In genomic region chrX:47752685-47753084, GRCh38 we compare ENCODE assay signal across 1 cellular context.
TF ChIP-seq lines count a peak whose summit lies in the region.

No MANE protein-coding gene starts in this region.

TF ChIP-seq in K562, 482 proteins besides CTCF, POLR2A, EP300 and RAD21 (continued from another document):
- TF ChIP-seq MEIS2 (IDR thresholded peaks at IDR 0.05; ENCODE audit: partially characterized antibody) (peak; percentile 25), TCF3 (CRISPR knock-in tag; IDR thresholded peaks at IDR 0.05) (peak; percentile 44), ARID1B (IDR thresholded peaks at IDR 0.05) (peak; percentile 59), SMARCE1 (IDR thresholded peaks at IDR 0.05) (0 out of 2 replicates have a peak, but pooled peaks have one; percentile 17), PURB (CRISPR knock-in tag; IDR thresholded peaks at IDR 0.05; ENCODE audit: low read depth) (no peak), PBX2 (CRISPR knock-in tag; IDR thresholded peaks at IDR 0.05; ENCODE audit: low read depth) (no peak), PBX2 (tag; conservative IDR thresholded peaks at IDR 0.05; ENCODE audit: low read depth) (0 out of 2 replicates have a peak, but pooled peaks have one; percentile 29), TEAD1 (CRISPR knock-in tag; IDR thresholded peaks at IDR 0.05) (no peak), ELK1 (CRISPR knock-in tag; IDR thresholded peaks at IDR 0.05) (no peak), TEAD4 (IDR thresholded peaks at IDR 0.05; ENCODE audit: low read length) (peak; percentile 65; the same call in 1 of the 2 replicates), TEAD4 (CRISPR knock-in tag; IDR thresholded peaks at IDR 0.05; ENCODE audit: borderline replicate concordance) (no peak), CBFA2T3 (IDR thresholded peaks at IDR 0.05) (peak; percentile 70), BHLHE40 (IDR thresholded peaks at IDR 0.05; ENCODE audit: low read length) (peak; percentile 66; the same call in 1 of the 2 replicates), NCOR1 (IDR thresholded peaks at IDR 0.05) (peak; percentile 36; the same call in 1 of the 2 replicates), TAL1 (IDR thresholded peaks at IDR 0.05) (peak; percentile 55), CBFA2T2 (conservative IDR thresholded peaks at IDR 0.05) (peak; percentile 50), CXXC5 (CRISPR knock-in tag; IDR thresholded peaks at IDR 0.05) (peak; percentile 44; the same call in 1 of the 2 replicates)
- TF ChIP-seq, protein P1, sequence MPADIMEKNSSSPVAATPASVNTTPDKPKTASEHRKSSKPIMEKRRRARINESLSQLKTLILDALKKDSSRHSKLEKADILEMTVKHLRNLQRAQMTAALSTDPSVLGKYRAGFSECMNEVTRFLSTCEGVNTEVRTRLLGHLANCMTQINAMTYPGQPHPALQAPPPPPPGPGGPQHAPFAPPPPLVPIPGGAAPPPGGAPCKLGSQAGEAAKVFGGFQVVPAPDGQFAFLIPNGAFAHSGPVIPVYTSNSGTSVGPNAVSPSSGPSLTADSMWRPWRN (IDR thresholded peaks at IDR 0.05; ENCODE audit: low read depth): peak; percentile 60; the same call in 1 of the 2 replicates
